In the genomic region with DNA sequence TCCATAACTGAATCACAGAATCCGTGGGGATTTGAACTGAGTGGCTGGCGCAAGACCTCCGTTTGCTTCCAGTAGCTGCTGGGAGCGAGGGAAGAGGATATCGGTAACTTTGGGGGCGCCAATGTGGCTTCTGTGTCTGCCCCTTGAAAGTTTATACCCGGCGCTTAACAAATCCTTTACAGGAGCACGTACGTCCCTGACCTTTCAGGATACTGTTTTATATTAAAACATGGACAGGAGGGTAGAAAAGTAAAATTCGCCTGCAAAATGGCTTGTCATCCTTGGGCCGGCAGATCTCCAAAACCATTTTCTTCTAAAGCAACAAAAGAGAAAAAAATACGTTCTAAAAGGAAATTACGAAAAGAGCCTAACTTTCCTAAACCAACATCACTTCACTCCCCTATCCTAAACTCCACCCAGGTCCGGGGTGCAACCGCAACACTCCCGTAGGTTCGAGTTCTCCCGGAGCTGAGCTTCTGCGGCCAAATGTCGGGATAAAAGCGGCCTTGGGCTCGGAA, we compare ENCODE assay signal across 2 cellular contexts.
TF ChIP-seq lines count a peak whose summit lies in the region.

No MANE protein-coding gene starts in this region.

TF ChIP-seq in A549, 52 proteins besides CTCF, POLR2A, EP300 and RAD21:
- TF ChIP-seq, protein P1, sequence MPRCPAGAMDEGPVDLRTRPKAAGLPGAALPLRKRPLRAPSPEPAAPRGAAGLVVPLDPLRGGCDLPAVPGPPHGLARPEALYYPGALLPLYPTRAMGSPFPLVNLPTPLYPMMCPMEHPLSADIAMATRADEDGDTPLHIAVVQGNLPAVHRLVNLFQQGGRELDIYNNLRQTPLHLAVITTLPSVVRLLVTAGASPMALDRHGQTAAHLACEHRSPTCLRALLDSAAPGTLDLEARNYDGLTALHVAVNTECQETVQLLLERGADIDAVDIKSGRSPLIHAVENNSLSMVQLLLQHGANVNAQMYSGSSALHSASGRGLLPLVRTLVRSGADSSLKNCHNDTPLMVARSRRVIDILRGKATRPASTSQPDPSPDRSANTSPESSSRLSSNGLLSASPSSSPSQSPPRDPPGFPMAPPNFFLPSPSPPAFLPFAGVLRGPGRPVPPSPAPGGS (IDR thresholded peaks at IDR 0.05) = no peak
- no peak for TF ChIP-seq NFE2L2 (conservative IDR thresholded peaks at IDR 0.05; ENCODE audit: low read length)
- no peak for TF ChIP-seq BHLHE40 (IDR thresholded peaks at IDR 0.05; ENCODE audit: low read depth, low read length)
- no peak for TF ChIP-seq FOSL2 (IDR thresholded peaks at IDR 0.05)
- no peak for TF ChIP-seq FOSL2 (CRISPR knock-in tag; IDR thresholded peaks at IDR 0.05)
- no peak for TF ChIP-seq FOSB (CRISPR knock-in tag; IDR thresholded peaks at IDR 0.05)
TF ChIP-seq in A549: peak in this region for 0.

TF ChIP-seq in H1, 55 proteins besides CTCF, POLR2A, EP300 and RAD21 (continued from another document):
- TF ChIP-seq TCF12 (IDR thresholded peaks at IDR 0.05; ENCODE audit: low read depth, low read length) (no peak), CEBPB (IDR thresholded peaks at IDR 0.05; ENCODE audit: low read depth, low read length) (no peak), BCL11A (IDR thresholded peaks at IDR 0.05; ENCODE audit: low read depth in 2 of 2, low read length in 2 of 2) (no peak), EZH2 (IDR thresholded peaks at IDR 0.05; ENCODE audit: low read depth, low read length, severe bottlenecking) (peak; percentile 61), KDM4A (IDR thresholded peaks at IDR 0.05; ENCODE audit: low read depth, low read length, severe bottlenecking) (no peak)
- TF ChIP-seq, protein P2, sequence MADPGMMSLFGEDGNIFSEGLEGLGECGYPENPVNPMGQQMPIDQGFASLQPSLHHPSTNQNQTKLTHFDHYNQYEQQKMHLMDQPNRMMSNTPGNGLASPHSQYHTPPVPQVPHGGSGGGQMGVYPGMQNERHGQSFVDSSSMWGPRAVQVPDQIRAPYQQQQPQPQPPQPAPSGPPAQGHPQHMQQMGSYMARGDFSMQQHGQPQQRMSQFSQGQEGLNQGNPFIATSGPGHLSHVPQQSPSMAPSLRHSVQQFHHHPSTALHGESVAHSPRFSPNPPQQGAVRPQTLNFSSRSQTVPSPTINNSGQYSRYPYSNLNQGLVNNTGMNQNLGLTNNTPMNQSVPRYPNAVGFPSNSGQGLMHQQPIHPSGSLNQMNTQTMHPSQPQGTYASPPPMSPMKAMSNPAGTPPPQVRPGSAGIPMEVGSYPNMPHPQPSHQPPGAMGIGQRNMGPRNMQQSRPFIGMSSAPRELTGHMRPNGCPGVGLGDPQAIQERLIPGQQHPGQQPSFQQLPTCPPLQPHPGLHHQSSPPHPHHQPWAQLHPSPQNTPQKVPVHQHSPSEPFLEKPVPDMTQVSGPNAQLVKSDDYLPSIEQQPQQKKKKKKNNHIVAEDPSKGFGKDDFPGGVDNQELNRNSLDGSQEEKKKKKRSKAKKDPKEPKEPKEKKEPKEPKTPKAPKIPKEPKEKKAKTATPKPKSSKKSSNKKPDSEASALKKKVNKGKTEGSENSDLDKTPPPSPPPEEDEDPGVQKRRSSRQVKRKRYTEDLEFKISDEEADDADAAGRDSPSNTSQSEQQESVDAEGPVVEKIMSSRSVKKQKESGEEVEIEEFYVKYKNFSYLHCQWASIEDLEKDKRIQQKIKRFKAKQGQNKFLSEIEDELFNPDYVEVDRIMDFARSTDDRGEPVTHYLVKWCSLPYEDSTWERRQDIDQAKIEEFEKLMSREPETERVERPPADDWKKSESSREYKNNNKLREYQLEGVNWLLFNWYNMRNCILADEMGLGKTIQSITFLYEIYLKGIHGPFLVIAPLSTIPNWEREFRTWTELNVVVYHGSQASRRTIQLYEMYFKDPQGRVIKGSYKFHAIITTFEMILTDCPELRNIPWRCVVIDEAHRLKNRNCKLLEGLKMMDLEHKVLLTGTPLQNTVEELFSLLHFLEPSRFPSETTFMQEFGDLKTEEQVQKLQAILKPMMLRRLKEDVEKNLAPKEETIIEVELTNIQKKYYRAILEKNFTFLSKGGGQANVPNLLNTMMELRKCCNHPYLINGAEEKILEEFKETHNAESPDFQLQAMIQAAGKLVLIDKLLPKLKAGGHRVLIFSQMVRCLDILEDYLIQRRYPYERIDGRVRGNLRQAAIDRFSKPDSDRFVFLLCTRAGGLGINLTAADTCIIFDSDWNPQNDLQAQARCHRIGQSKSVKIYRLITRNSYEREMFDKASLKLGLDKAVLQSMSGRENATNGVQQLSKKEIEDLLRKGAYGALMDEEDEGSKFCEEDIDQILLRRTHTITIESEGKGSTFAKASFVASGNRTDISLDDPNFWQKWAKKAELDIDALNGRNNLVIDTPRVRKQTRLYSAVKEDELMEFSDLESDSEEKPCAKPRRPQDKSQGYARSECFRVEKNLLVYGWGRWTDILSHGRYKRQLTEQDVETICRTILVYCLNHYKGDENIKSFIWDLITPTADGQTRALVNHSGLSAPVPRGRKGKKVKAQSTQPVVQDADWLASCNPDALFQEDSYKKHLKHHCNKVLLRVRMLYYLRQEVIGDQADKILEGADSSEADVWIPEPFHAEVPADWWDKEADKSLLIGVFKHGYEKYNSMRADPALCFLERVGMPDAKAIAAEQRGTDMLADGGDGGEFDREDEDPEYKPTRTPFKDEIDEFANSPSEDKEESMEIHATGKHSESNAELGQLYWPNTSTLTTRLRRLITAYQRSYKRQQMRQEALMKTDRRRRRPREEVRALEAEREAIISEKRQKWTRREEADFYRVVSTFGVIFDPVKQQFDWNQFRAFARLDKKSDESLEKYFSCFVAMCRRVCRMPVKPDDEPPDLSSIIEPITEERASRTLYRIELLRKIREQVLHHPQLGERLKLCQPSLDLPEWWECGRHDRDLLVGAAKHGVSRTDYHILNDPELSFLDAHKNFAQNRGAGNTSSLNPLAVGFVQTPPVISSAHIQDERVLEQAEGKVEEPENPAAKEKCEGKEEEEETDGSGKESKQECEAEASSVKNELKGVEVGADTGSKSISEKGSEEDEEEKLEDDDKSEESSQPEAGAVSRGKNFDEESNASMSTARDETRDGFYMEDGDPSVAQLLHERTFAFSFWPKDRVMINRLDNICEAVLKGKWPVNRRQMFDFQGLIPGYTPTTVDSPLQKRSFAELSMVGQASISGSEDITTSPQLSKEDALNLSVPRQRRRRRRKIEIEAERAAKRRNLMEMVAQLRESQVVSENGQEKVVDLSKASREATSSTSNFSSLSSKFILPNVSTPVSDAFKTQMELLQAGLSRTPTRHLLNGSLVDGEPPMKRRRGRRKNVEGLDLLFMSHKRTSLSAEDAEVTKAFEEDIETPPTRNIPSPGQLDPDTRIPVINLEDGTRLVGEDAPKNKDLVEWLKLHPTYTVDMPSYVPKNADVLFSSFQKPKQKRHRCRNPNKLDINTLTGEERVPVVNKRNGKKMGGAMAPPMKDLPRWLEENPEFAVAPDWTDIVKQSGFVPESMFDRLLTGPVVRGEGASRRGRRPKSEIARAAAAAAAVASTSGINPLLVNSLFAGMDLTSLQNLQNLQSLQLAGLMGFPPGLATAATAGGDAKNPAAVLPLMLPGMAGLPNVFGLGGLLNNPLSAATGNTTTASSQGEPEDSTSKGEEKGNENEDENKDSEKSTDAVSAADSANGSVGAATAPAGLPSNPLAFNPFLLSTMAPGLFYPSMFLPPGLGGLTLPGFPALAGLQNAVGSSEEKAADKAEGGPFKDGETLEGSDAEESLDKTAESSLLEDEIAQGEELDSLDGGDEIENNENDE (IDR thresholded peaks at IDR 0.05; ENCODE audit: insufficient replicate concordance, low read length) = no peak
